Comparison of ENCODE assay signal across 21 cellular contexts in genomic region chr16:72833969-72834368, GRCh38.
DNase-seq lines count a peak whose midpoint lies in the region; ATAC-seq and TF ChIP-seq lines count a peak whose summit lies in the region.
"Had no signal": no experiment of that assay in that cellular context is flagged by ENCODE, and none has a peak within 500 bp of the region (broad histone marks: within the 10 kb centered on the region; RNA-seq: fewer than 3 reads in every experiment).

No MANE protein-coding gene starts in this region.

- 92 to 93% methylated on average over 2 of the region's 2 CpGs for WGBS in sigmoid colon, 2 donors

- H3K4me1 ChIP-seq in left ventricle myocardium inferior (peaks cover 15% of the 10 kb centered on the region), ascending aorta (peaks cover 0 to 10% of the 10 kb centered on the region in 2 donors), sigmoid colon (peaks cover 0 to 47% (median 26%) of the 10 kb centered on the region in 4 donors)

- H3K4me3 ChIP-seq in left ventricle myocardium inferior (no peak overlapping the region), ascending aorta (no peak overlapping the region), sigmoid colon (no peak overlapping the region)

- H3K27ac ChIP-seq in left ventricle myocardium inferior (replicated peaks) = peak overlapping the region; percentile 46
- peak overlapping the region; percentile 63 to 66 for H3K27ac ChIP-seq in ascending aorta
- H3K27ac ChIP-seq in sigmoid colon = peak overlapping the region in 3 of 4 donors; percentile 34 to 62 (median 57)
- H3K27ac ChIP-seq: 22Rv1 had no signal

- TF ChIP-seq POLR2A in sigmoid colon (IDR thresholded peaks at IDR 0.05) = no peak

- no peaks in the 10 kb centered on the region for H3K9me3 ChIP-seq in left ventricle myocardium inferior (replicated peaks)
- H3K9me3 ChIP-seq in ascending aorta = no peaks in the 10 kb centered on the region
- no peaks in the 10 kb centered on the region for H3K9me3 ChIP-seq in sigmoid colon

- no peak for TF ChIP-seq EP300 in sigmoid colon (IDR thresholded peaks at IDR 0.05)

- intact Hi-C loops in left ventricle myocardium inferior (cut with micrococcal nuclease) (loop anchor here (5.0 to 10.0 kb wide), 2 partner anchors 221 to 363 kb away; no protein-coding TSS in a partner anchor), Right ventricle myocardium superior (cut with DNase I) (loop anchor here (10.0 kb wide), 2 partner anchors 311 to 371 kb away; no protein-coding TSS in a partner anchor), ascending aorta (cut with DNase I) (loop anchor here (2.0 to 5.0 kb wide), 3 partner anchors 103 to 363 kb away; partner anchors contain the start of gene ZFHX3), sigmoid colon (cut with DNase I) (loop anchor here (5.0 to 10.0 kb wide), 4 partner anchors 98 to 1043 kb away; no protein-coding TSS in a partner anchor)

- no peaks in the 10 kb centered on the region for H3K27me3 ChIP-seq in left ventricle myocardium inferior (ENCODE audit: low read depth)
- H3K27me3 ChIP-seq in ascending aorta = no peaks in the 10 kb centered on the region
- H3K27me3 ChIP-seq in sigmoid colon = no peaks in the 10 kb centered on the region

- DNase-seq in left ventricle myocardium inferior (no peak), Right ventricle myocardium superior (no peak), ascending aorta (ENCODE audit: low spot score in 2 of 2) (no peak), sigmoid colon (no peak), SHP77 (lab: John Stamatoyannopoulos, UW) (no peak), NCI-H1436 treated with DMSO at 0.1 percent for 48 hours (lab: John Stamatoyannopoulos, UW) (no peak)
- DNase-seq in activated T-cell treated with anti-CD3 and anti-CD28 coated beads, Interleukin-2, amount 50 U/mL, for 1 hour = no peak
- DNase-seq: CD8-positive, alpha-beta memory T cell; DMS 273 treated with DMSO at 0.1 percent for 48 hours; DMS79; GF-D8; KBM-7; MV-4-11; NCI-H1105; NCI-H146; NCI-H2029; NCI-H446 treated with DMSO at 0.1 percent for 48 hours; NK-92 treated with Interleukin-12 subunit alpha and Interleukin-12 subunit beta, amount 100 ng/mL, for 24 hours; PC-3; SHP77 treated with DMSO at 0.1 percent for 48 hours had no signal

- ATAC-seq in Right ventricle myocardium superior (ENCODE audit: poor library complexity) = no peak

- H3K36me3 ChIP-seq in left ventricle myocardium inferior = peaks cover 7% of the 10 kb centered on the region
- H3K36me3 ChIP-seq in ascending aorta = peaks cover under 1 to 8% of the 10 kb centered on the region in 2 donors
- H3K36me3 ChIP-seq in sigmoid colon = peaks cover 0 to 7% (median 6%) of the 10 kb centered on the region in 4 donors

- TF ChIP-seq CTCF in left ventricle myocardium inferior (IDR thresholded peaks at IDR 0.05; ENCODE audit: borderline replicate concordance) (no peak), ascending aorta (IDR thresholded peaks at IDR 0.05) (no peak), sigmoid colon (IDR thresholded peaks at IDR 0.05) (no peak)
